ENCODE assay signal across 8 cellular contexts in genomic region chr1:113389953-113390834, GRCh38. TPM values are rescaled to one million over a fixed set of nuclear protein-coding genes. Genes with fewer than 3 reads are reported as not detected.
DNase-seq lines count a peak whose midpoint lies in the region; ATAC-seq and TF ChIP-seq lines count a peak whose summit lies in the region.

MAGI3 (plus strand) TSS chr1:113390515; CDS start chr1:113391034, 519 bp downstream.

- peaks cover 46 to 67% (median 49%) of the 10 kb centered on the region in 3 donors for H3K27me3 Mint-ChIP-seq in CD14-positive monocyte (ENCODE audit: low read depth in 3 of 3)
- H3K27me3 Mint-ChIP-seq in activated CD8-positive, alpha-beta T cell treated with anti-CD3 and anti-CD28 coated beads, Interleukin-2, amount 10 ng/mL, durations not matched to agents 7 days and 5 days (ENCODE audit: low read depth), result peaks cover 32% of the 10 kb centered on the region

- H3K9me3 Mint-ChIP-seq in CD14-positive monocyte, result peaks cover 0 to 16% (median 10%) of the 10 kb centered on the region in 7 donors
- H3K9me3 Mint-ChIP-seq in activated CD8-positive, alpha-beta T cell treated with anti-CD3 and anti-CD28 coated beads, Interleukin-2, amount 10 ng/mL, durations not matched to agents 7 days and 5 days (ENCODE audit: insufficient read depth), result no peaks in the 10 kb centered on the region

- H3K4me1 Mint-ChIP-seq in CD14-positive monocyte, result peaks cover 30% of the 10 kb centered on the region
- H3K4me1 Mint-ChIP-seq in activated CD8-positive, alpha-beta T cell treated with anti-CD3 and anti-CD28 coated beads, Interleukin-2, amount 10 ng/mL, durations not matched to agents 7 days and 5 days (ENCODE audit: low read depth), result peaks cover 26% of the 10 kb centered on the region

- no peak for TF ChIP-seq CTCF in CD14-positive monocyte (IDR thresholded peaks at IDR 0.05)
- no peak for TF ChIP-seq CTCF in lower lobe of right lung (IDR thresholded peaks at IDR 0.05)

- H3K4me3 ChIP-seq in ectodermal cell (ENCODE audit: insufficient read depth, low read depth, low read length) (peak within 1 kb of the TSS; percentile 69), lower lobe of right lung (peak within 1 kb of the TSS; percentile 89)

- CTCF ChIA-PET in activated CD8-positive, alpha-beta T cell treated with anti-CD3 and anti-CD28 coated beads, Interleukin-2, amount 10 ng/mL, durations not matched to agents 7 days and 5 days (lab: Charles Lee), result interaction anchor here (0.6 to 1.6 kb wide), 3 partner anchors 249 to 584 kb away, joined by 3 to 6 read pairs (median 4); partner anchors contain the start of gene LRIG2

- H3K36me3 ChIP-seq in ectodermal cell (ENCODE audit: control insufficient read depth, insufficient read depth, low read length) (no peaks in the 10 kb centered on the region), lower lobe of right lung (no peaks in the 10 kb centered on the region)

- 0% methylated on average over 89 of the region's 89 CpGs for WGBS in ectodermal cell, 2 experiments

- intact Hi-C loops in CD14-positive monocyte (cut with micrococcal nuclease), result no loop called here
- intact Hi-C loops in lower lobe of right lung (cut with DNase I), result no loop called here

- peak within 1 kb of the TSS; percentile 92 to 96 for H3K4me3 Mint-ChIP-seq in CD14-positive monocyte
- H3K4me3 Mint-ChIP-seq in activated CD8-positive, alpha-beta T cell treated with anti-CD3 and anti-CD28 coated beads, Interleukin-2, amount 10 ng/mL, durations not matched to agents 7 days and 5 days, result peak within 1 kb of the TSS; percentile 83

- no peaks in the 10 kb centered on the region for H3K4me1 ChIP-seq in ectodermal cell (ENCODE audit: control insufficient read depth, insufficient read depth, low read length)
- H3K4me1 ChIP-seq in lower lobe of right lung, result peaks cover 11% of the 10 kb centered on the region

- H3K27me3 ChIP-seq in ectodermal cell (ENCODE audit: control insufficient read depth, insufficient read depth, low read length, poor library complexity, severe bottlenecking), result peaks cover 12% of the 10 kb centered on the region
- no peaks in the 10 kb centered on the region for H3K27me3 ChIP-seq in lower lobe of right lung (ENCODE audit: low read depth)

- H3K9me3 ChIP-seq in ectodermal cell (ENCODE audit: control insufficient read depth, low read length) (no peaks in the 10 kb centered on the region), lower lobe of right lung (no peaks in the 10 kb centered on the region)

- peak; percentile 89 for DNase-seq in CD14-positive monocyte (ENCODE audit: low spot score)
- DNase-seq in NCI-H82 treated with DMSO at 0.1 percent for 48 hours (lab: John Stamatoyannopoulos, UW; ENCODE audit: unreplicated experiment), result peak; percentile 99
- DNase-seq in activated CD8-positive, alpha-beta T cell treated with anti-CD3 and anti-CD28 coated beads, Interleukin-2, amount 10 ng/mL, durations not matched to agents 7 days and 5 days, result peak; percentile 95
- peak; percentile 96 for DNase-seq in lower lobe of right lung
- DNase-seq in stimulated activated CD4-positive, alpha-beta T cell treated with anti-CD3 and anti-CD28 coated beads, TNF-alpha, amount 100 ng/mL, for 1 hour (ENCODE audit: low read depth in 3 of 3, low spot score in 1 of 3), result peak; percentile 75 to 92 (median 84)

- H3K27ac Mint-ChIP-seq in CD14-positive monocyte, result peak within 1 kb of the TSS; percentile 29 to 92 (median 78)
- H3K27ac Mint-ChIP-seq in activated CD8-positive, alpha-beta T cell treated with anti-CD3 and anti-CD28 coated beads, Interleukin-2, amount 10 ng/mL, durations not matched to agents 7 days and 5 days, result peak within 1 kb of the TSS; percentile 85

- ATAC-seq in GM19452 (IDR thresholded peaks at IDR 0.05; ENCODE audit: unreplicated experiment), result peak; percentile 99
- ATAC-seq in HG03575 (IDR thresholded peaks at IDR 0.05; ENCODE audit: extremely low read depth, insufficient number of reproducible peaks, low FRiP score, unreplicated experiment), result peak; percentile 90
- peak; percentile 98 for ATAC-seq in activated CD8-positive, alpha-beta T cell treated with anti-CD3 and anti-CD28 coated beads, Interleukin-2, amount 10 ng/mL, durations not matched to agents 7 days and 5 days
- ATAC-seq in lower lobe of right lung, result peak; percentile 97

- POLR2A ChIA-PET in activated CD8-positive, alpha-beta T cell treated with anti-CD3 and anti-CD28 coated beads, Interleukin-2, amount 10 ng/mL, durations not matched to agents 7 days and 5 days (lab: Charles Lee), result no interaction called here

- H3K36me3 Mint-ChIP-seq in CD14-positive monocyte, result peaks cover 0 to 6% of the 10 kb centered on the region in 2 donors
- H3K36me3 Mint-ChIP-seq in activated CD8-positive, alpha-beta T cell treated with anti-CD3 and anti-CD28 coated beads, Interleukin-2, amount 10 ng/mL, durations not matched to agents 7 days and 5 days (ENCODE audit: low read depth), result peaks cover 3% of the 10 kb centered on the region

- H3K27ac ChIP-seq in ectodermal cell (ENCODE audit: insufficient read depth, low read depth, low read length, poor library complexity, severe bottlenecking) (peak within 1 kb of the TSS; percentile 82), lower lobe of right lung (peak within 1 kb of the TSS; percentile 89)

RNA-seq across cellular contexts. Expression of gene MAGI3, which starts in this region (rescaled TPM):
- under 1 TPM; 0.36 to 0.58 TPM for polyA plus RNA-seq in CD14-positive monocyte
- 1 to 10 TPM; 6.2 to 6.4 TPM for total RNA-seq in activated CD8-positive, alpha-beta T cell treated with anti-CD3 and anti-CD28 coated beads, Interleukin-2, amount 10 ng/mL, durations not matched to agents 7 days and 5 days
- polyA plus RNA-seq in ectodermal cell (2013, experiment 1 of 4), result 11.8 TPM
- 11.6 TPM for polyA plus RNA-seq in ectodermal cell (2013, experiment 2 of 4)
- 10.8 TPM for polyA plus RNA-seq in ectodermal cell (2013, experiment 3 of 4)
- 13.8 TPM for polyA plus RNA-seq in ectodermal cell (2013, experiment 4 of 4)
- total RNA-seq in lower lobe of right lung, result 69.9 TPM

Comparison
In these comparisons a context has a peak if more than half of its experiments do, and no peak if none do; other contexts are left out.
1. Peak in every context shown above with its lines: DNase-seq, ATAC-seq, H3K4me3 ChIP-seq and H3K27ac ChIP-seq.
2. Peak in DNase-seq in CD14-positive monocyte; RNA of the gene not detected or under 1 TPM.